In the genomic region with DNA sequence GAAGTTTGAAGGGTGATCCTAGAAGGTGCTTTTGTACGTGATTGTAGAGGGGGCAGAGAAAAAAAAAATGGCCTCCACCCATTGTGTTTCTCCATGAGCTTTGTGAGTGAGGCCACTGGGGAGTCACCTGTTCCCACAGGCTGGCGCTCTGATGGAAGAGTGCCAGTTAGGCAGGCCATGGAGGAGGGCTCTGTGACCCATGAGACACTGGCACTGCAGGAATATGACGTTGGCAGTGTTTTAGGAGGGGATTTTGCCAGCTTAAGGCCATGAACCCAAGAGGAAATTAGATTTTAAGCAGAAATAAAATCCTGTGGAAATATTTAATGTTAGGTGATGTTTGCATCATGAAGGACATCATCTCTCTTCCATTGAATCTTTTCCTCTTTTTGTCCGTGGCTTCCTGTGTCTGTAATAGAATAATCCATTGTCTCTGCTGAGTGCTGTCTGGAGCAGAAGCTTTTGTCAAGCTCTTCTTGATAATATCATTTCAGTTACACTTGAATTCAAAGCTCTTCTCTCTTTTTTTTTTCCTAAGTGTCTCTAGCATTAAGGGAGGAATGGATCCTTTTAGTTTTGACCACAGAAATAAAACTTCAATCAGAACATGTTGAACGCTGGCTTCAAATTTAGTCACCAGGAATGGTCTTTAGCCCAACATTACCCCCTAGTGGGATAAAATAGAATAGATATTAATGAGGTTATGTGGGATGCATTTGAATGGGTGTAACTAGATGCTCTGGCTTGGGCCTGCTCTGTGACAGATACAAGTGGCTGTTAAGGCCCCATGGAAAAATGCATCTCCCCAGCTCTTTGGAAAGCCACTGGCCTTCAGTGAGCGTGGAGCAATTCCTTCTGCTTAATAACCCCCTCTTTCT, we compare ENCODE assay signal across 8 cellular contexts. TPM values are rescaled to one million over a fixed set of nuclear protein-coding genes. Genes with fewer than 3 reads are reported as not detected.
A peak's percentile ranks its signal among the peaks of the same experiment; 100 is the strongest.
DNase-seq lines count a peak whose midpoint lies in the region; ATAC-seq and TF ChIP-seq lines count a peak whose summit lies in the region.

No MANE protein-coding gene starts in this region.

- H3K27ac ChIP-seq in A673 (ENCODE audit: low read depth, low read length, poor library complexity, severe bottlenecking) = no peak overlapping the region
- peak overlapping the region; percentile 56 for H3K27ac ChIP-seq in SU-DHL-6 (ENCODE audit: low read depth, low read length)
- H3K27ac ChIP-seq in gastroesophageal sphincter = no peak overlapping the region

- H3K4me3 ChIP-seq in A673 (ENCODE audit: low read depth, low read length, poor library complexity, severe bottlenecking) (no peak overlapping the region), SU-DHL-6 (ENCODE audit: insufficient read depth, low read length, poor library complexity, severe bottlenecking) (no peak overlapping the region), gastroesophageal sphincter (no peak overlapping the region)

- 25 to 51% methylated on average over 4 to 6 of the region's 6 CpGs for whole genome bisulfite sequencing in gastroesophageal sphincter (ENCODE audit: low coverage in 1 of 2), 2 donors

- H3K9me3 ChIP-seq in A673 (ENCODE audit: low read depth, low read length, poor library complexity, severe bottlenecking) (no peaks in the 10 kb centered on the region), SU-DHL-6 (ENCODE audit: insufficient read depth, low read length) (no peaks in the 10 kb centered on the region), gastroesophageal sphincter (no peaks in the 10 kb centered on the region)

- peak overlapping the region; percentile 28 for H3K9ac ChIP-seq in SU-DHL-6 (ENCODE audit: low read length)

- H3K4me1 ChIP-seq in A673 (ENCODE audit: insufficient read depth, low read length, poor library complexity, severe bottlenecking) = peaks cover 4% of the 10 kb centered on the region
- no peaks in the 10 kb centered on the region for H3K4me1 ChIP-seq in gastroesophageal sphincter

- BruUV-seq in A673 (replicated peaks; lab: Mats Ljungman, UMichigan) = no TSS peak

- no peaks in the 10 kb centered on the region for H3F3A ChIP-seq in SU-DHL-6 (ENCODE audit: insufficient read depth)

- H3K79me2 ChIP-seq in SU-DHL-6 (ENCODE audit: insufficient read depth, low read length) = no peaks in the 10 kb centered on the region

- intact Hi-C loops in A673 (cut with micrococcal nuclease; ENCODE audit: unreplicated experiment) = loop anchor here (2.0 to 10.0 kb wide), 2 partner anchors 249 to 955 kb away; no protein-coding TSS in a partner anchor

- TF ChIP-seq EP300 in gastroesophageal sphincter (IDR thresholded peaks at IDR 0.05) = no peak

- ATAC-seq in GM18498 (IDR thresholded peaks at IDR 0.05; ENCODE audit: unreplicated experiment) (peak; percentile 71), HG02870 (IDR thresholded peaks at IDR 0.05; ENCODE audit: unreplicated experiment) (peak; percentile 85), gastroesophageal sphincter (peak; percentile 39)

- peak overlapping the region; percentile 41 for H3K4me2 ChIP-seq in SU-DHL-6 (ENCODE audit: low read depth, low read length, poor library complexity, severe bottlenecking)

- TF ChIP-seq CTCF in A673 (conservative IDR thresholded peaks at IDR 0.05; ENCODE audit: low read depth, low read length) (peak; percentile 56), SU-DHL-6 (IDR thresholded peaks at IDR 0.05; ENCODE audit: insufficient read depth, low read length, poor library complexity, severe bottlenecking) (peak; percentile 10), gastroesophageal sphincter (IDR thresholded peaks at IDR 0.05) (peak; percentile 25 to 56 (median 44))

- H3K9me2 ChIP-seq in SU-DHL-6 (replicated peaks; ENCODE audit: insufficient read depth, low read length) = no peaks in the 10 kb centered on the region

- H3K27me3 ChIP-seq in A673 (replicated peaks; ENCODE audit: insufficient read depth, low read depth, low read length, poor library complexity) (no peaks in the 10 kb centered on the region), SU-DHL-6 (ENCODE audit: low read length) (no peaks in the 10 kb centered on the region), gastroesophageal sphincter (no peaks in the 10 kb centered on the region)

- DNase-seq in A673 (ENCODE audit: low spot score) (peak; percentile 76), NCI-H1417 treated with DMSO at 0.1 percent for 48 hours (lab: John Stamatoyannopoulos, UW) (peak; percentile 11), putamen (ENCODE audit: low spot score) (peak; percentile 61), HCEC 1CT (no peak)

- H3K36me3 ChIP-seq in A673 (ENCODE audit: insufficient read depth, low read length, poor library complexity, severe bottlenecking) (no peaks in the 10 kb centered on the region), SU-DHL-6 (ENCODE audit: low read length) (no peaks in the 10 kb centered on the region), gastroesophageal sphincter (no peaks in the 10 kb centered on the region)

- POLR2A ChIA-PET in A673 (lab: Charles Lee; ENCODE audit: low non-redundant PET) = interaction anchor here (0.6 kb wide), 1 partner anchor 256 kb away, joined by 6 read pairs; no protein-coding TSS in a partner anchor

- H4K20me1 ChIP-seq in SU-DHL-6 (ENCODE audit: low read depth, low read length) = no peaks in the 10 kb centered on the region

- no peak for TF ChIP-seq POLR2A in gastroesophageal sphincter (IDR thresholded peaks at IDR 0.05)

- peak overlapping the region; percentile 85 for H2AFZ ChIP-seq in SU-DHL-6 (ENCODE audit: low read depth, low read length, severe bottlenecking)

- CTCF ChIA-PET in A673 (lab: Charles Lee) = interaction anchor here (0.6 to 1.2 kb wide), 3 partner anchors 245 to 1746 kb away, joined by 3 to 14 read pairs (median 7); no protein-coding TSS in a partner anchor

RNA-seq across cellular contexts. Expression of a gene that starts 41.0 kb away (rescaled TPM):
- total RNA-seq in A673 (2021) = 0.22 TPM in 1 of 2 replicates, not detected in the other
- total RNA-seq in gastroesophageal sphincter = not detected
